Comparison of ENCODE assay signal across 29 cellular contexts in genomic region chr13:104043184-104043583, GRCh38.
A peak's percentile ranks its signal among the peaks of the same experiment; 100 is the strongest.
DNase-seq lines count a peak whose midpoint lies in the region; ATAC-seq, FAIRE-seq and TF ChIP-seq lines count a peak whose summit lies in the region.
"Had no signal": no experiment of that assay in that cellular context is flagged by ENCODE, and none has a peak within 500 bp of the region (broad histone marks: within the 10 kb centered on the region; RNA-seq: fewer than 3 reads in every experiment).

No MANE protein-coding gene starts in this region.

- no peak for FAIRE-seq in bronchial epithelial cell (lab: Jason Lieb, UNC)
- FAIRE-seq: GM18507 had no signal

- no peaks in the 10 kb centered on the region for H3K9me3 ChIP-seq in mammary epithelial cell (replicated peaks; ENCODE audit: insufficient read depth, low read length)
- peaks cover 0 to 4% of the 10 kb centered on the region in 2 donors for H3K9me3 ChIP-seq in breast epithelium
- no peaks in the 10 kb centered on the region for H3K9me3 ChIP-seq in BE2C
- H3K9me3 ChIP-seq: BLaER1 treated with 17β-estradiol and CSF1 and Interleukin-3, amounts not matched to agents 10 nM and 100 nM; esophagus squamous epithelium; HAP-1; upper lobe of left lung had no signal

- dilution Hi-C loops in mammary epithelial cell (cut with HindIII; ENCODE audit: low sequenced_read_pairs) = no loop called here

- CTCF ChIA-PET in mammary epithelial cell (lab: Charles Lee; ENCODE audit: low non-redundant PET) = no interaction called here

- H3K4me2 ChIP-seq in mammary epithelial cell (ENCODE audit: insufficient read depth, low read depth, low read length) = no peak overlapping the region

- H3K27me3 ChIP-seq in mammary epithelial cell (ENCODE audit: insufficient read depth, low read length) (no peaks in the 10 kb centered on the region), breast epithelium (no peaks in the 10 kb centered on the region), bronchial epithelial cell (ENCODE audit: control insufficient read depth, insufficient read depth, low read length) (no peaks in the 10 kb centered on the region), dorsolateral prefrontal cortex (no peaks in the 10 kb centered on the region), BE2C (no peaks in the 10 kb centered on the region)
- H3K27me3 ChIP-seq: BLaER1 treated with 17β-estradiol and CSF1 and Interleukin-3, amounts not matched to agents 10 nM and 100 nM; esophagus squamous epithelium; sigmoid colon; upper lobe of left lung had no signal

- H3K79me2 ChIP-seq in mammary epithelial cell (ENCODE audit: insufficient read depth, low read length) = no peaks in the 10 kb centered on the region

- no peaks in the 10 kb centered on the region for H3K36me3 ChIP-seq in mammary epithelial cell (ENCODE audit: insufficient read depth, low read length)
- H3K36me3 ChIP-seq in breast epithelium = no peaks in the 10 kb centered on the region
- no peaks in the 10 kb centered on the region for H3K36me3 ChIP-seq in bronchial epithelial cell (ENCODE audit: control insufficient read depth, insufficient read depth, low read length)
- no peaks in the 10 kb centered on the region for H3K36me3 ChIP-seq in BE2C
- H3K36me3 ChIP-seq: BLaER1 treated with 17β-estradiol and CSF1 and Interleukin-3, amounts not matched to agents 10 nM and 100 nM; esophagus squamous epithelium; HAP-1; sigmoid colon; upper lobe of left lung had no signal

- H3K4me1 ChIP-seq in mammary epithelial cell (ENCODE audit: insufficient read depth, low read length) (no peaks in the 10 kb centered on the region), breast epithelium (no peaks in the 10 kb centered on the region), BE2C (no peaks in the 10 kb centered on the region)
- H3K4me1 ChIP-seq: esophagus squamous epithelium, HAP-1, sigmoid colon, upper lobe of left lung had no signal

- no peaks in the 10 kb centered on the region for H4K20me1 ChIP-seq in mammary epithelial cell (ENCODE audit: insufficient read depth, low read length)
- H4K20me1 ChIP-seq: BLaER1 treated with 17β-estradiol and CSF1 and Interleukin-3, amounts not matched to agents 10 nM and 100 nM had no signal

- no peak overlapping the region for H2AFZ ChIP-seq in mammary epithelial cell (ENCODE audit: low read depth, low read length)

- BruUV-seq in mammary epithelial cell (replicated peaks; lab: Mats Ljungman, UMichigan) = no TSS peak

- TF ChIP-seq POLR2A in breast epithelium (IDR thresholded peaks at IDR 0.05) = no peak

- H3K4me3 ChIP-seq in mammary epithelial cell (replicated peaks in 1 of 3; ENCODE audit: insufficient read depth in 1 of 3, low read depth in 2 of 3, low read length in 3 of 3) (no peak overlapping the region), breast epithelium (no peak overlapping the region), bronchial epithelial cell (ENCODE audit: low read depth, low read length) (no peak overlapping the region), dorsolateral prefrontal cortex (no peak overlapping the region), BE2C (ENCODE audit: low read depth, low read length) (no peak overlapping the region)
- H3K4me3 ChIP-seq: BLaER1 treated with 17β-estradiol and CSF1 and Interleukin-3, amounts not matched to agents 10 nM and 100 nM; esophagus squamous epithelium; HAP-1; sigmoid colon; upper lobe of left lung had no signal

- no peak overlapping the region for H3K9ac ChIP-seq in mammary epithelial cell (ENCODE audit: insufficient read depth, low read length)
- H3K9ac ChIP-seq: BLaER1 treated with 17β-estradiol and CSF1 and Interleukin-3, amounts not matched to agents 10 nM and 100 nM had no signal

- H3K27ac ChIP-seq in mammary epithelial cell (ENCODE audit: insufficient read depth, low read depth, low read length) = no peak overlapping the region
- H3K27ac ChIP-seq in breast epithelium = no peak overlapping the region
- no peak overlapping the region for H3K27ac ChIP-seq in dorsolateral prefrontal cortex
- H3K27ac ChIP-seq: esophagus squamous epithelium, sigmoid colon, upper lobe of left lung had no signal

- no peak for ATAC-seq in HG03565 (IDR thresholded peaks at IDR 0.05; ENCODE audit: unreplicated experiment)
- ATAC-seq: activated CD4-positive, alpha-beta T cell treated with anti-CD3 and anti-CD28 coated beads for 36 hours; left cardiac atrium; naive thymus-derived CD4-positive, alpha-beta T cell; T-cell had no signal

- intact Hi-C loops in mammary epithelial cell (cut with micrococcal nuclease) (no loop called here), breast epithelium (cut with DNase I; ENCODE audit: low total_unique reads) (no loop called here), dorsolateral prefrontal cortex (cut with DNase I) (no loop called here)

- DNase-seq in mammary epithelial cell (peak; percentile 13), breast epithelium (ENCODE audit: low spot score in 2 of 2) (no peak), bronchial epithelial cell (ENCODE audit: low read depth) (peak; percentile 24), left kidney (ENCODE audit: low read depth, low spot score) (peak; percentile 29), dorsolateral prefrontal cortex (no peak), BE2C (no peak), NCI-H1092 (lab: John Stamatoyannopoulos, UW) (no peak)
- DNase-seq: activated CD4-positive, alpha-beta T cell treated with anti-CD3 and anti-CD28 coated beads for 36 hours; activated CD8-positive, alpha-beta memory T cell treated with anti-CD3 and anti-CD28 coated beads for 24 hours; activated naive CD4-positive, alpha-beta T cell treated with Interleukin-2 at 50 U/mL for 16 hours; activated T-cell treated with anti-CD3 and anti-CD28 coated beads, Interleukin-2, amount 50 U/mL, for 48 hours; amniotic stem cell; effector CD8-positive, alpha-beta T cell; esophagus squamous epithelium; glutamatergic neuron; left cardiac atrium; naive thymus-derived CD4-positive, alpha-beta T cell; NCI-H1436 treated with DMSO at 0.1 percent for 48 hours; NCI-H2171 treated with DMSO at 0.1 percent for 48 hours; NCI-H82; SIG-M5; sigmoid colon; stimulated activated CD8-positive, alpha-beta memory T cell treated with anti-CD3 and anti-CD28 coated beads, Interleukin-4, amount 100 ng/mL, for 48 hours; T-cell; upper lobe of left lung had no signal

- 73% methylated on average over 2 of the region's 2 CpGs for WGBS in mammary epithelial cell (ENCODE audit: low coverage, missing lambda C conversion rate)

- no peak for TF ChIP-seq CTCF in mammary epithelial cell (conservative IDR thresholded peaks at IDR 0.05 in 1 of 2, IDR thresholded peaks at IDR 0.05 in 1 of 2; ENCODE audit: extremely low read depth in 1 of 2, insufficient read depth in 1 of 2, low read depth in 1 of 2, low read length in 2 of 2)
- TF ChIP-seq CTCF in breast epithelium (IDR thresholded peaks at IDR 0.05) = no peak
- TF ChIP-seq CTCF in bronchial epithelial cell (IDR thresholded peaks at IDR 0.05; ENCODE audit: insufficient read depth, low read length, severe bottlenecking) = no peak
- no peak for TF ChIP-seq CTCF in dorsolateral prefrontal cortex (IDR thresholded peaks at IDR 0.05 in 54 of 56, conservative IDR thresholded peaks at IDR 0.05 in 2 of 56; ENCODE audit: low read depth in 1 of 56, partially characterized antibody in 56 of 56)
- TF ChIP-seq CTCF in BE2C (IDR thresholded peaks at IDR 0.05; ENCODE audit: low read depth, low read length) = no peak

- in situ Hi-C loops in mammary epithelial cell (cut with MboI; ENCODE audit: low sequenced_read_pairs in 2 of 2) = no loop called here

Comparison
In these comparisons a context has a peak if more than half of its experiments do, and no peak if none do; other contexts are left out.
1. DNase-seq: peak in mammary epithelial cell (single experiment), bronchial epithelial cell (single experiment) and left kidney (single experiment); none in breast epithelium (0 of 2), dorsolateral prefrontal cortex (0 of 10), BE2C (single experiment) and NCI-H1092 (single experiment).